Comparison of ENCODE assay signal across 12 cellular contexts in genomic region chr4:8540072-8540471, GRCh38. TPM values are rescaled to one million over a fixed set of nuclear protein-coding genes. Genes with fewer than 3 reads are reported as not detected.
DNase-seq lines count a peak whose midpoint lies in the region; ATAC-seq and TF ChIP-seq lines count a peak whose summit lies in the region.
"Had no signal": no experiment of that assay in that cellular context is flagged by ENCODE, and none has a peak within 500 bp of the region (broad histone marks: within the 10 kb centered on the region; RNA-seq: fewer than 3 reads in every experiment).

No MANE protein-coding gene starts in this region.

- H3K9me3 ChIP-seq in gastrocnemius medialis: no peaks in the 10 kb centered on the region

- in situ Hi-C loops in gastrocnemius medialis (cut with MboI; ENCODE audit: low sequenced_read_pairs in 4 of 4): no loop called here

- peak overlapping the region; percentile 58 for H3K4me3 Mint-ChIP-seq in activated CD4-positive, alpha-beta T cell treated with anti-CD3 and anti-CD28 coated beads, Interleukin-2, amount 10 ng/mL, durations not matched to agents 24 days and 14 days
- H3K4me3 Mint-ChIP-seq: nephron progenitor cell had no signal

- H3K27me3 Mint-ChIP-seq in activated CD4-positive, alpha-beta T cell treated with anti-CD3 and anti-CD28 coated beads, Interleukin-2, amount 10 ng/mL, durations not matched to agents 24 days and 14 days: no peaks in the 10 kb centered on the region

- no peaks in the 10 kb centered on the region for H3K27me3 ChIP-seq in gastrocnemius medialis

- H3K36me3 ChIP-seq in gastrocnemius medialis: no peaks in the 10 kb centered on the region

- intact Hi-C loops in activated CD4-positive, alpha-beta T cell treated with anti-CD3 and anti-CD28 coated beads, Interleukin-2, amount 10 ng/mL, durations not matched to agents 24 days and 14 days (cut with micrococcal nuclease): no loop called here
- intact Hi-C loops in gastrocnemius medialis (cut with DNase I; ENCODE audit: low total_unique reads): no loop called here

- no peak for TF ChIP-seq POLR2A in gastrocnemius medialis (IDR thresholded peaks at IDR 0.05)

- DNase-seq in Daoy (ENCODE audit: low read depth) (peak; percentile 29), mesenteric fat pad (ENCODE audit: low spot score) (peak; percentile 64), NCI-H2196 treated with DMSO at 0.1 percent for 48 hours (lab: John Stamatoyannopoulos, UW; ENCODE audit: unreplicated experiment) (no peak), glomerular visceral epithelial cell (ENCODE audit: extremely low spot score) (no peak), gastrocnemius medialis (no peak)
- DNase-seq in activated CD4-positive, alpha-beta T cell treated with anti-CD3 and anti-CD28 coated beads, Interleukin-2, amount 10 ng/mL, durations not matched to agents 24 days and 14 days: peak; percentile 73
- DNase-seq: NCI-H1694, nephron progenitor cell had no signal

- H3K4me1 ChIP-seq in gastrocnemius medialis: no peaks in the 10 kb centered on the region

- no peak for TF ChIP-seq CTCF in gastrocnemius medialis (IDR thresholded peaks at IDR 0.05 in 4 of 5, conservative IDR thresholded peaks at IDR 0.05 in 1 of 5)

- peaks cover 7% of the 10 kb centered on the region for H3K4me1 Mint-ChIP-seq in activated CD4-positive, alpha-beta T cell treated with anti-CD3 and anti-CD28 coated beads, Interleukin-2, amount 10 ng/mL, durations not matched to agents 24 days and 14 days
- H3K4me1 Mint-ChIP-seq: nephron progenitor cell had no signal

- no peaks in the 10 kb centered on the region for H3K9me3 Mint-ChIP-seq in activated CD4-positive, alpha-beta T cell treated with anti-CD3 and anti-CD28 coated beads, Interleukin-2, amount 10 ng/mL, durations not matched to agents 24 days and 14 days
- H3K9me3 Mint-ChIP-seq: nephron progenitor cell had no signal

- ATAC-seq in GM21529 (IDR thresholded peaks at IDR 0.05; ENCODE audit: unreplicated experiment) (peak; percentile 71), HG02840 (IDR thresholded peaks at IDR 0.05; ENCODE audit: low FRiP score, unreplicated experiment) (no peak), gastrocnemius medialis (no peak)

- no peaks in the 10 kb centered on the region for H3K36me3 Mint-ChIP-seq in activated CD4-positive, alpha-beta T cell treated with anti-CD3 and anti-CD28 coated beads, Interleukin-2, amount 10 ng/mL, durations not matched to agents 24 days and 14 days (ENCODE audit: low read depth)

- peak overlapping the region; percentile 81 for H3K27ac Mint-ChIP-seq in activated CD4-positive, alpha-beta T cell treated with anti-CD3 and anti-CD28 coated beads, Interleukin-2, amount 10 ng/mL, durations not matched to agents 24 days and 14 days
- H3K27ac Mint-ChIP-seq: nephron progenitor cell had no signal

- no peak overlapping the region for H3K4me3 ChIP-seq in gastrocnemius medialis

- H3K27ac ChIP-seq in gastrocnemius medialis: no peak overlapping the region

RNA-seq across cellular contexts. Expression of gene GPR78, which starts 40.1 kb away (rescaled TPM):
- total RNA-seq in Daoy (2014; rRNA removed; shearing (Covaris generic)): not detected in 2 replicates
- total RNA-seq in activated CD4-positive, alpha-beta T cell treated with anti-CD3 and anti-CD28 coated beads, Interleukin-2, amount 10 ng/mL, durations not matched to agents 24 days and 14 days: not detected in 2 replicates
- not detected for total RNA-seq in mesenteric fat pad
- total RNA-seq in gastrocnemius medialis: not detected
- total RNA-seq: endothelial cell of umbilical vein, HT-29 had no signal

RNA-seq across cellular contexts. Expression of gene CPZ, which starts 52.5 kb away (rescaled TPM):
- 0.80 and 0.83 TPM in 2 replicates for total RNA-seq in Daoy (2014; rRNA removed; shearing (Covaris generic))
- not detected in 2 replicates for total RNA-seq in activated CD4-positive, alpha-beta T cell treated with anti-CD3 and anti-CD28 coated beads, Interleukin-2, amount 10 ng/mL, durations not matched to agents 24 days and 14 days
- total RNA-seq in mesenteric fat pad: 9.7 TPM
- total RNA-seq in gastrocnemius medialis: not detected
- total RNA-seq: endothelial cell of umbilical vein, HT-29 had no signal

Comparison
In these comparisons a context has a peak if more than half of its experiments do, and no peak if none do; other contexts are left out.
1. DNase-seq: peak in Daoy (single experiment), activated CD4-positive, alpha-beta T cell treated with anti-CD3 and anti-CD28 coated beads, Interleukin-2, amount 10 ng/mL, durations not matched to agents 24 days and 14 days (single experiment) and mesenteric fat pad (single experiment); none in NCI-H2196 treated with DMSO at 0.1 percent for 48 hours (single experiment), glomerular visceral epithelial cell (single experiment) and gastrocnemius medialis (0 of 2).